Comparison of ENCODE assay signal across 11 cellular contexts in the genomic region with DNA sequence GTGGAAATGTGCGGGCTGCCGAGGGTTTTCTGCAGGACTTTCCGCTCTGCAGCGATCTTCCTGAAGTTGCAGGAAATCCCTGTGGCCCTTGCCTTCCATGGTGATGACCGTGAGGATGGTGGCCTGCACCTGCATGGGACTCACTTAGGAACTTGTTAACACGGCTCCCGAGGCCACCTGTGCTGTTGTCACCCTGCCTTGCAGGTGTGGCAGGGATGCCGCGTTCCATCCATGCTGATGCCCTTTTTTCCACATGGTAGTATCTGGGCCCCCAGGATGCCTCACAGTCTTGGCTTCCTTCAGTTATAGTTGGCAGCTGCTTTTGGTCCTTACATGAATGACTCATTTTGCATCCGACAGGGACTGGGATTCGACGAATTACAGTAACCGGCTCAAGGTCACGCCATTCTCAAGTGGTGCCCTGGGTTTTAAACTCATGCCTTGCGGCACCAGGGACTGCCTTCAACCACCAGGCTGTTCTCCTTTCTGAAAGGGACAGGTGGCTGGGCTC. TPM values are rescaled to one million over a fixed set of nuclear protein-coding genes. Genes with fewer than 3 reads are reported as not detected.
DNase-seq lines count a peak whose midpoint lies in the region; ATAC-seq and TF ChIP-seq lines count a peak whose summit lies in the region.
"Had no signal": no experiment of that assay in that cellular context is flagged by ENCODE, and none has a peak within 500 bp of the region (broad histone marks: within the 10 kb centered on the region; RNA-seq: fewer than 3 reads in every experiment).

No MANE protein-coding gene starts in this region.

- in situ Hi-C loops in transverse colon (cut with MboI; ENCODE audit: low pct_ligation_motif_present in 1 of 4, low pct_unique_long_range_greater_than_20kb in 1 of 4, low sequenced_read_pairs in 3 of 4): no loop called here

- TF ChIP-seq CTCF in breast epithelium (IDR thresholded peaks at IDR 0.05) (no peak), transverse colon (IDR thresholded peaks at IDR 0.05) (no peak)

- DNase-seq in Right ventricle myocardium superior (peak; percentile 38), cardiac septum (ENCODE audit: low spot score) (no peak), breast epithelium (ENCODE audit: low spot score in 2 of 2) (no peak), iris pigment epithelial cell (ENCODE audit: low read depth) (peak; percentile 53), transverse colon (no peak)
- DNase-seq: colonic mucosa, NCI-H1048, thyroid gland had no signal

- intact Hi-C loops in Right ventricle myocardium superior (cut with DNase I): no loop called here
- intact Hi-C loops in cardiac septum (cut with DNase I): no loop called here
- intact Hi-C loops in breast epithelium (cut with DNase I; ENCODE audit: low total_unique reads): no loop called here
- intact Hi-C loops in transverse colon (cut with DNase I; ENCODE audit: low total_unique reads): no loop called here

- peak; percentile 4 for ATAC-seq in Right ventricle myocardium superior (ENCODE audit: poor library complexity)
- no peak for ATAC-seq in GM18505 (IDR thresholded peaks at IDR 0.05; ENCODE audit: unreplicated experiment)
- ATAC-seq in HG02571 (IDR thresholded peaks at IDR 0.05; ENCODE audit: unreplicated experiment): no peak
- no peak for ATAC-seq in HG03342 (IDR thresholded peaks at IDR 0.05; ENCODE audit: unreplicated experiment)

- no peaks in the 10 kb centered on the region for H3K9me3 ChIP-seq in breast epithelium
- no peaks in the 10 kb centered on the region for H3K9me3 ChIP-seq in transverse colon
- H3K9me3 ChIP-seq: colonic mucosa, thyroid gland had no signal

- H3K36me3 ChIP-seq in breast epithelium (no peaks in the 10 kb centered on the region), transverse colon (no peaks in the 10 kb centered on the region)
- H3K36me3 ChIP-seq: colonic mucosa, thyroid gland had no signal

- WGBS in transverse colon (ENCODE audit: low coverage in 1 of 2), 2 donors: 77 to 100% methylated on average over 2 to 15 of the region's 15 CpGs

- no peak for TF ChIP-seq EP300 in transverse colon (IDR thresholded peaks at IDR 0.05; ENCODE audit: low read depth)

- H3K27ac ChIP-seq in breast epithelium (peak overlapping the region; percentile 75 to 84), transverse colon (peak overlapping the region; percentile 23 to 61 (median 46))
- H3K27ac ChIP-seq: colonic mucosa, thyroid gland had no signal

- TF ChIP-seq POLR2A in breast epithelium (IDR thresholded peaks at IDR 0.05) (no peak), transverse colon (IDR thresholded peaks at IDR 0.05) (no peak), GM18505 (IDR thresholded peaks at IDR 0.05; ENCODE audit: borderline replicate concordance, extremely low read depth, insufficient read depth, insufficient read length) (no peak)

- H3K4me1 ChIP-seq in breast epithelium (peaks cover 0 to 4% of the 10 kb centered on the region in 2 donors), transverse colon (peaks cover 0 to 11% (median 0%) of the 10 kb centered on the region in 4 donors)
- H3K4me1 ChIP-seq: colonic mucosa had no signal

- H3K4me3 ChIP-seq in breast epithelium (no peak overlapping the region), transverse colon (no peak overlapping the region)
- H3K4me3 ChIP-seq: colonic mucosa, thyroid gland had no signal

- no peaks in the 10 kb centered on the region for H3K27me3 ChIP-seq in breast epithelium
- H3K27me3 ChIP-seq in transverse colon: no peaks in the 10 kb centered on the region
- H3K27me3 ChIP-seq: colonic mucosa, thyroid gland had no signal

RNA-seq across cellular contexts. Expression of a gene that starts 37.2 kb away (rescaled TPM):
- total RNA-seq in Right ventricle myocardium superior: 14.0 TPM
- 24.0 TPM for total RNA-seq in cardiac septum
- total RNA-seq in breast epithelium: 10 to 100 TPM in 2 of 3 donors, 1 to 10 TPM in 1; 3.0 to 20.2 (median 15.7) TPM
- total RNA-seq in transverse colon: 10 to 100 TPM; 27.8 to 42.6 (median 31.8) TPM

Comparison
In these comparisons a context has a peak if more than half of its experiments do, and no peak if none do; other contexts are left out.
1. DNase-seq: peak in Right ventricle myocardium superior (single experiment) and iris pigment epithelial cell (single experiment); none in cardiac septum (single experiment), breast epithelium (0 of 2) and transverse colon (single experiment).